In the genomic region with DNA sequence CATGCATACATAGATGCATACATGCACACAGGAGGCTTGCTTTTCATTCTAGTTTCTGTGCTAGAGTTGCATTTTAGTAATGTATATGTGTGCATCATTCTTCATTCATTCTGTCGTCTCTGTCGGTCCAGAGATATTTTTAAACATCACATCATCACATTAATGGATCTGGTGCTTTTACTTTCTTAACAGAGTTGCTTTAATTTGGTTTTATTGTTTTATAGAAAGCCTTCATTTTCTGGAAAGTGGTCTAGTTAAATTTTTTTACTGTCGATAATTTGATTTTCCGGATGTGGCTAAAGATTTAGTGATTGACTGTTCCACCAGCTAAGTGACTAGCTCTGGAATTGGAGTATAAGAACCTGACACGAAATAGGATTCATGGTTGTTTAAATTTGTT, we compare ENCODE assay signal across 24 cellular contexts. TPM values are rescaled to one million over a fixed set of nuclear protein-coding genes. Genes with fewer than 3 reads are reported as not detected.
"Had no signal": no experiment of that assay in that cellular context is flagged by ENCODE, and none has a peak within 500 bp of the region (broad histone marks: within the 10 kb centered on the region; RNA-seq: fewer than 3 reads in every experiment).

No MANE protein-coding gene starts in this region.

- H3K4me1 Mint-ChIP-seq: endodermal cell had no signal

- FAIRE-seq: keratinocyte had no signal

- H3K27me3 ChIP-seq: colonic mucosa, esophagus squamous epithelium, gastrocnemius medialis, heart right ventricle, left lung had no signal

- H3K27ac Mint-ChIP-seq: dendritic cell treated with granulocyte-macrophage colony-stimulating factor and Interleukin-4, amounts not matched to agents 40 ng/mL and 50 ng/mL, for 4 days; effector memory CD8-positive, alpha-beta T cell; endodermal cell; mesothelial cell of epicardium; naive thymus-derived CD4-positive, alpha-beta T cell had no signal

- H3K27ac ChIP-seq: colonic mucosa, epithelial cell of prostate, esophagus squamous epithelium, gastrocnemius medialis, heart right ventricle, left lung, lower lobe of right lung had no signal

- ATAC-seq: effector memory CD8-positive, alpha-beta T cell; esophagus mucosa; gastrocnemius medialis; heart right ventricle; left cardiac atrium; left lung; left ventricle myocardium superior; lower lobe of right lung; naive thymus-derived CD4-positive, alpha-beta T cell had no signal

- DNase-seq: colonic mucosa; cortex of kidney; effector CD8-positive, alpha-beta T cell; effector memory CD8-positive, alpha-beta T cell; endodermal cell; erythroblast; esophagus squamous epithelium; foreskin fibroblast; foreskin melanocyte; gastrocnemius medialis; glutamatergic neuron; head of caudate nucleus; heart right ventricle; hippocampal formation; left cardiac atrium; left lung; left ventricle myocardium superior; lower lobe of right lung; naive thymus-derived CD4-positive, alpha-beta T cell had no signal

- H3K4me3 ChIP-seq: colonic mucosa, esophagus squamous epithelium, gastrocnemius medialis, heart right ventricle, left lung, lower lobe of right lung had no signal

- H3K4me3 Mint-ChIP-seq: dendritic cell treated with granulocyte-macrophage colony-stimulating factor and Interleukin-4, amounts not matched to agents 40 ng/mL and 50 ng/mL, for 4 days; effector memory CD8-positive, alpha-beta T cell; endodermal cell; mesothelial cell of epicardium; naive thymus-derived CD4-positive, alpha-beta T cell had no signal

- H3K9me3 Mint-ChIP-seq: dendritic cell treated with granulocyte-macrophage colony-stimulating factor and Interleukin-4, amounts not matched to agents 40 ng/mL and 50 ng/mL, for 4 days had no signal

- H3K9me3 ChIP-seq: colonic mucosa, gastrocnemius medialis had no signal

- H3K4me1 ChIP-seq: colonic mucosa, esophagus squamous epithelium, left lung, lower lobe of right lung had no signal

- H3K36me3 ChIP-seq: colonic mucosa had no signal

- H3K27me3 Mint-ChIP-seq: dendritic cell treated with granulocyte-macrophage colony-stimulating factor and Interleukin-4, amounts not matched to agents 40 ng/mL and 50 ng/mL, for 4 days; effector memory CD8-positive, alpha-beta T cell; naive thymus-derived CD4-positive, alpha-beta T cell had no signal

RNA-seq across cellular contexts. Expression of a gene that starts 17.0 kb away (rescaled TPM):
- polyA plus RNA-seq: naive thymus-derived CD4-positive, alpha-beta T cell had no signal
